ENCODE assay signal across 1 cellular context in genomic region chr11:57567512-57568329, GRCh38.
TF ChIP-seq lines count a peak whose summit lies in the region.

UBE2L6 (minus strand) TSS chr11:57567672; CDS start chr11:57567611, 61 bp downstream.

TF ChIP-seq in K562, 482 proteins besides CTCF, POLR2A, EP300 and RAD21 (continued from another document and continues in another):
- TF ChIP-seq TAF9B (IDR thresholded peaks at IDR 0.05; ENCODE audit: partially characterized antibody) (no peak), ZNF778 (CRISPR knock-in tag; IDR thresholded peaks at IDR 0.05) (no peak), ZNF696 (CRISPR knock-in tag; conservative IDR thresholded peaks at IDR 0.05) (no peak), MAFF (IDR thresholded peaks at IDR 0.05; ENCODE audit: low read length) (no peak), ZKSCAN3 (CRISPR knock-in tag; IDR thresholded peaks at IDR 0.05) (no peak), PRMT5 (CRISPR knock-in tag; IDR thresholded peaks at IDR 0.05) (no peak), PPARD (CRISPR knock-in tag; IDR thresholded peaks at IDR 0.05) (no peak), ZNF766 (CRISPR knock-in tag; conservative IDR thresholded peaks at IDR 0.05) (no peak), PRPF4 (IDR thresholded peaks at IDR 0.05; ENCODE audit: insufficient read depth, low read depth, low read length, poor library complexity, severe bottlenecking) (no peak), THAP12 (CRISPR knock-in tag; IDR thresholded peaks at IDR 0.05) (no peak), RREB1 (CRISPR knock-in tag; IDR thresholded peaks at IDR 0.05) (no peak), STAT5A (IDR thresholded peaks at IDR 0.05; ENCODE audit: borderline replicate concordance, low read length) (no peak), RB1 (IDR thresholded peaks at IDR 0.05; ENCODE audit: low read depth) (no peak), KAT7 (CRISPR knock-in tag; IDR thresholded peaks at IDR 0.05; ENCODE audit: borderline replicate concordance) (peak; percentile 71; the same call in 1 of the 2 replicates), ZNF609 (CRISPR knock-in tag; IDR thresholded peaks at IDR 0.05; ENCODE audit: borderline replicate concordance) (no peak), SNAPC5 (CRISPR knock-in tag; IDR thresholded peaks at IDR 0.05) (no peak), RFX7 (CRISPR knock-in tag; IDR thresholded peaks at IDR 0.05) (no peak), TAF7 (tag; IDR thresholded peaks at IDR 0.05) (no peak), SMARCA5 (IDR thresholded peaks at IDR 0.05) (peak; percentile 73; the same call in 1 of the 2 replicates), MECOM (CRISPR knock-in tag; IDR thresholded peaks at IDR 0.05) (no peak), TCF7 (IDR thresholded peaks at IDR 0.05; ENCODE audit: borderline replicate concordance) (no peak), GTF3C2 (IDR thresholded peaks at IDR 0.05; ENCODE audit: borderline replicate concordance, extremely low read depth, insufficient read length) (no peak), RBM17 (IDR thresholded peaks at IDR 0.05; ENCODE audit: borderline replicate concordance, low read depth, low read length) (no peak), ESRRA (IDR thresholded peaks at IDR 0.05; ENCODE audit: borderline replicate concordance, low read depth) (peak; percentile 50), SMAD1 (IDR thresholded peaks at IDR 0.05; ENCODE audit: low read depth, low read length, partially characterized antibody) (no peak), CC2D1A (IDR thresholded peaks at IDR 0.05) (no peak), JUN (IDR thresholded peaks at IDR 0.05; ENCODE audit: borderline replicate concordance, low read depth, low read length) (no peak), JUN (CRISPR knock-in tag; IDR thresholded peaks at IDR 0.05; ENCODE audit: borderline replicate concordance) (no peak), SMAD3 (CRISPR knock-in tag; conservative IDR thresholded peaks at IDR 0.05) (no peak), EWSR1 (IDR thresholded peaks at IDR 0.05; ENCODE audit: borderline replicate concordance, low read depth, partially characterized antibody) (no peak), CBX2 (IDR thresholded peaks at IDR 0.05; ENCODE audit: insufficient read depth, low read length, poor library complexity, severe bottlenecking) (no peak), NR2C1 (IDR thresholded peaks at IDR 0.05) (no peak), NR2C1 (tag; IDR thresholded peaks at IDR 0.05) (no peak), MNT (conservative IDR thresholded peaks at IDR 0.05) (peak in 1 of 2 experiments; percentile 66; a peak in 3 of 4 replicates), TEAD4 (IDR thresholded peaks at IDR 0.05; ENCODE audit: low read length) (no peak), TEAD4 (CRISPR knock-in tag; IDR thresholded peaks at IDR 0.05; ENCODE audit: borderline replicate concordance) (no peak), GABPB1 (CRISPR knock-in tag; IDR thresholded peaks at IDR 0.05) (no peak), KLF13 (tag; IDR thresholded peaks at IDR 0.05; ENCODE audit: borderline replicate concordance, low read depth) (0 out of 2 replicates have a peak, but pooled peaks have one; percentile 35), MAFG (tag; conservative IDR thresholded peaks at IDR 0.05) (no peak), SOX6 (IDR thresholded peaks at IDR 0.05) (0 out of 2 replicates have a peak, but pooled peaks have one; percentile 19), ZNF76 (CRISPR knock-in tag; IDR thresholded peaks at IDR 0.05; ENCODE audit: borderline replicate concordance) (no peak), SRF (CRISPR knock-in tag; IDR thresholded peaks at IDR 0.05) (peak in 1 of 2 experiments; percentile 55; a peak in 1 of 4 replicates), GTF2A2 (tag; IDR thresholded peaks at IDR 0.05) (no peak), ZNF197 (CRISPR knock-in tag; IDR thresholded peaks at IDR 0.05; ENCODE audit: low read depth) (no peak), FOXJ3 (CRISPR knock-in tag; IDR thresholded peaks at IDR 0.05) (no peak), ZFPM2 (CRISPR knock-in tag; IDR thresholded peaks at IDR 0.05) (no peak), MYBL2 (IDR thresholded peaks at IDR 0.05; ENCODE audit: low read depth) (no peak), MYBL2 (CRISPR knock-in tag; IDR thresholded peaks at IDR 0.05; ENCODE audit: borderline replicate concordance) (no peak), CHCHD3 (CRISPR knock-in tag; IDR thresholded peaks at IDR 0.05) (no peak), USF1 (CRISPR knock-in tag; IDR thresholded peaks at IDR 0.05) (no peak), ZNF586 (CRISPR knock-in tag; conservative IDR thresholded peaks at IDR 0.05) (no peak), FOS (IDR thresholded peaks at IDR 0.05; ENCODE audit: extremely low read depth, insufficient read length) (no peak), MIER1 (IDR thresholded peaks at IDR 0.05; ENCODE audit: low read depth) (no peak; the same call in 1 of the 2 replicates), ZZZ3 (IDR thresholded peaks at IDR 0.05) (no peak), CGGBP1 (CRISPR knock-in tag; IDR thresholded peaks at IDR 0.05) (no peak), CAMTA2 (CRISPR knock-in tag; conservative IDR thresholded peaks at IDR 0.05) (no peak)
